8 cellular contexts compared by ENCODE assay signal in the genomic region with DNA sequence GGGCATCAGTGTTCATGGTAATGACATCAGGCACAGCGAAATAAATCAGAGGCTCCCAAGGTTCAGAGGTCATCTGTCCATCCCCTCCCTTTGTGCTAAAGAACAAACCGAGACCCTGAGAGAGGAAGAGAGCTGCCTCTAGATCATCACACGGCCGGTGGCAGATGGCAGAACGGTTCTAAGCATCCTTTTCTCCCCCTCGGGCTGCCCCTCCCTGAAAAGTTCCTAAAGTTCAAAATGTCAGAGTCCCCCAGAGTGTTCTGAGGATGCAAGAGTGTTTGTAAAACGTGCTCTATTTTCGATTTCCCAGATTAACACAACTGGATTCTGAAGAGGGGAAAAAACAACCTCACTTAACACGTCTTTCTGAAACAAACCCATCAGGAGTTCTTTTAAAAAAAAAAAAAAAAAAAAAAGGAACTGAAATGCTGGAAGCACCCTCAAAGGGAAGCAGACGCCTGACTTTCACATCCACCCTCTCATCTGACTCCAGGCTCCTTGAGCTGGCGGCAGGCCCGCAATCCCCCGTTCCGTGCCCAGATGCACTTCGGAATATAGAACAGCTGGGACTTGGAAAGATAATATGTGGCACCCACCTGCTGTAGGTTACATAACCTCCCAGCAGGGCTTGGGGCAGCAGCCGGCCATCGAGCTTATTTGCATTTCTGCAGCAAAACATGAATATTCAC.
DNase-seq lines count a peak whose midpoint lies in the region; ATAC-seq, FAIRE-seq and TF ChIP-seq lines count a peak whose summit lies in the region.

No MANE protein-coding gene starts in this region.

- H3K79me2 ChIP-seq in mesendoderm (ENCODE audit: control insufficient read depth, insufficient read depth, low read length) = no peaks in the 10 kb centered on the region

- H3K79me1 ChIP-seq in mesendoderm (ENCODE audit: low read length) = no peaks in the 10 kb centered on the region

- TF ChIP-seq POLR2A in GM18505 (IDR thresholded peaks at IDR 0.05; ENCODE audit: borderline replicate concordance, extremely low read depth, insufficient read depth, insufficient read length) = no peak

- H3K56ac ChIP-seq in mesendoderm (ENCODE audit: low read length) = no peak overlapping the region

- H3K4me3 ChIP-seq in pancreas (peak overlapping the region in 2 of 4 donors; percentile 30 to 53), mesendoderm (ENCODE audit: low read length) (no peak overlapping the region)

- no peak overlapping the region for H2BK120ac ChIP-seq in mesendoderm (ENCODE audit: low read depth, low read length)

- no peak overlapping the region for H3K27ac Mint-ChIP-seq in activated T-cell treated with anti-CD3 and anti-CD28 coated beads, Interleukin-2, amount 50 U/mL, for 24 hours

- peaks cover 24% of the 10 kb centered on the region for H3K27me3 Mint-ChIP-seq in activated T-cell treated with anti-CD3 and anti-CD28 coated beads, Interleukin-2, amount 50 U/mL, for 24 hours

- H4K8ac ChIP-seq in mesendoderm (ENCODE audit: low read depth, low read length) = no peak overlapping the region

- no peaks in the 10 kb centered on the region for H3K9me3 Mint-ChIP-seq in activated T-cell treated with anti-CD3 and anti-CD28 coated beads, Interleukin-2, amount 50 U/mL, for 24 hours

- FAIRE-seq in pancreas (lab: Jason Lieb, UNC) = no peak

- H2BK5ac ChIP-seq in mesendoderm (ENCODE audit: low read length) = no peak overlapping the region

- H3K9me3 ChIP-seq in pancreas = no peaks in the 10 kb centered on the region

- peaks cover 37% of the 10 kb centered on the region for H3K4me1 Mint-ChIP-seq in activated T-cell treated with anti-CD3 and anti-CD28 coated beads, Interleukin-2, amount 50 U/mL, for 24 hours (ENCODE audit: low read depth)

- H3K27me3 ChIP-seq in pancreas (no peaks in the 10 kb centered on the region), mesendoderm (ENCODE audit: insufficient read depth, low read length, poor library complexity) (peaks cover 20% of the 10 kb centered on the region)

- ATAC-seq in pancreas (peak; percentile 20 to 30 (median 30)), GM18505 (IDR thresholded peaks at IDR 0.05; ENCODE audit: unreplicated experiment) (no peak), GM19467 (IDR thresholded peaks at IDR 0.05; ENCODE audit: unreplicated experiment) (no peak)

- H3K36me3 ChIP-seq in pancreas (no peaks in the 10 kb centered on the region), mesendoderm (ENCODE audit: control insufficient read depth, insufficient read depth, low read length) (no peaks in the 10 kb centered on the region)

- H3K18ac ChIP-seq in mesendoderm (ENCODE audit: low read length) = no peak overlapping the region

- intact Hi-C loops in pancreas (cut with DNase I) = no loop called here

- no peak overlapping the region for H3K23ac ChIP-seq in mesendoderm (ENCODE audit: low read length)

- 6 to 12% methylated on average over 17 of the region's 17 CpGs for WGBS in pancreas, 2 donors
- WGBS in mesendoderm (ENCODE audit: extremely low coverage, insufficient coverage, low lambda C conversion rate) = no CpG with 5 or more reads among the region's 17 CpGs

- H3K27ac ChIP-seq in pancreas (peak overlapping the region in 2 of 4 donors; percentile 38 to 50), mesendoderm (ENCODE audit: low read depth, low read length) (no peak overlapping the region)

- no peak overlapping the region for H3K4me2 ChIP-seq in mesendoderm (ENCODE audit: low read length)

- H3K4me3 Mint-ChIP-seq in activated T-cell treated with anti-CD3 and anti-CD28 coated beads, Interleukin-2, amount 50 U/mL, for 24 hours = peak overlapping the region; percentile 59

- H3K4me1 ChIP-seq in pancreas (peaks cover 0 to 25% (median 24%) of the 10 kb centered on the region in 3 donors), mesendoderm (ENCODE audit: control insufficient read depth, low read depth, low read length) (no peaks in the 10 kb centered on the region)

- H3K9ac ChIP-seq in mesendoderm (ENCODE audit: low read length) = no peak overlapping the region

- no peak overlapping the region for H3K4ac ChIP-seq in mesendoderm (ENCODE audit: low read depth, low read length)

- H3K36me3 Mint-ChIP-seq in activated T-cell treated with anti-CD3 and anti-CD28 coated beads, Interleukin-2, amount 50 U/mL, for 24 hours (ENCODE audit: low read depth) = no peaks in the 10 kb centered on the region

- H2BK15ac ChIP-seq in mesendoderm (replicated peaks; ENCODE audit: low read depth) = no peak overlapping the region

- H2AK5ac ChIP-seq in mesendoderm (ENCODE audit: low read length) = no peak overlapping the region

- no peak for TF ChIP-seq CTCF in pancreas (IDR thresholded peaks at IDR 0.05)

- H4K5ac ChIP-seq in mesendoderm (ENCODE audit: low read length) = no peak overlapping the region

- DNase-seq in activated T-cell treated with anti-CD3 and anti-CD28 coated beads, Interleukin-2, amount 50 U/mL, for 24 hours = no peak
- DNase-seq in activated T-cell treated with anti-CD3 and anti-CD28 coated beads for 4 hours = no peak
- peak; percentile 68 for DNase-seq in RPMI8226
- DNase-seq in germinal center (ENCODE audit: low spot score) = peak; percentile 46
- peak in 4 of 6 donors; percentile 45 to 70 (median 58) for DNase-seq in pancreas
- no peak for DNase-seq in mesendoderm

Comparison
In these comparisons a context has a peak if more than half of its experiments do, and no peak if none do; other contexts are left out.
1. DNase-seq: peak in RPMI8226 (single experiment), germinal center (single experiment) and pancreas (4 of 6); none in activated T-cell treated with anti-CD3 and anti-CD28 coated beads, Interleukin-2, amount 50 U/mL, for 24 hours (single experiment), activated T-cell treated with anti-CD3 and anti-CD28 coated beads for 4 hours (single experiment) and mesendoderm (single experiment).
2. ATAC-seq: peak in pancreas (4 of 4); none in GM18505 (single experiment) and GM19467 (single experiment).